Comparison of ENCODE assay signal across 8 cellular contexts in the genomic region with DNA sequence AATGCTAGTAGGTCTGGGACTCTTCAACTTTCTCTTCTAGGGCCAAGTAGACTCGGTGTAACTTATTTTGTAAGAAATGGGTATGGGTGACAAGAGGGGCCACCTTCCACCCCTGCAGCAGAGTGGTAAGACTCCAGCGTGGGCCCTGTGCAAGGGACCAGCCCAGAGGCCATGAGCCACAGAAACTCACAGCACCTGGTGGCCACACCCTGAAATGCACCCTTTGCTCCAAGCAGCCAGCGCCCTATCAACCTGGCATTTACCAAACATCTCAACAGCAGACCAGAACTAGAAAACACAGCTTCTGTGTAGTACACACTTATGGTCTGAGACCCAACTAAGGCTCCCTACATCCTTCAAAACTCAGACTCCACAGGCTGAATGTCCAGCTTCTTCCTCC. TPM values are rescaled to one million over a fixed set of nuclear protein-coding genes. Genes with fewer than 3 reads are reported as not detected.
DNase-seq lines count a peak whose midpoint lies in the region; ATAC-seq and TF ChIP-seq lines count a peak whose summit lies in the region.

No MANE protein-coding gene starts in this region.

- H3K4me3 Mint-ChIP-seq in activated CD8-positive, alpha-beta T cell treated with anti-CD3 and anti-CD28 coated beads, Interleukin-2, amount 10 ng/mL, durations not matched to agents 7 days and 5 days = peak overlapping the region; percentile 4

- intact Hi-C loops in esophagus muscularis mucosa (cut with DNase I) (no loop called here), prostate gland (cut with DNase I) (no loop called here)

- DNase-seq in NOMO-1 (lab: John Stamatoyannopoulos, UW; ENCODE audit: unreplicated experiment in 2 of 2) (peak; percentile 9 to 37), NOMO-1 treated with dmso at 0.1 percent for 144 hours (lab: John Stamatoyannopoulos, UW; ENCODE audit: unreplicated experiment) (no peak), NCI-H2081 treated with DMSO at 0.1 percent for 48 hours (lab: John Stamatoyannopoulos, UW) (peak; percentile 25), esophagus muscularis mucosa (ENCODE audit: extremely low spot score) (no peak), prostate gland (ENCODE audit: low spot score) (no peak)
- peak; percentile 79 for DNase-seq in activated CD8-positive, alpha-beta T cell treated with anti-CD3 and anti-CD28 coated beads, Interleukin-2, amount 10 ng/mL, durations not matched to agents 7 days and 5 days

- peaks cover 68% of the 10 kb centered on the region for H3K36me3 Mint-ChIP-seq in activated CD8-positive, alpha-beta T cell treated with anti-CD3 and anti-CD28 coated beads, Interleukin-2, amount 10 ng/mL, durations not matched to agents 7 days and 5 days (ENCODE audit: low read depth)

- no peak for TF ChIP-seq EP300 in esophagus muscularis mucosa (IDR thresholded peaks at IDR 0.05)

- H3K4me3 ChIP-seq in esophagus muscularis mucosa = no peak overlapping the region
- H3K4me3 ChIP-seq in prostate gland = no peak overlapping the region

- peak; percentile 87 for ATAC-seq in activated CD8-positive, alpha-beta T cell treated with anti-CD3 and anti-CD28 coated beads, Interleukin-2, amount 10 ng/mL, durations not matched to agents 7 days and 5 days
- ATAC-seq in GM21737 (IDR thresholded peaks at IDR 0.05; ENCODE audit: unreplicated experiment) (no peak), GM18909 (IDR thresholded peaks at IDR 0.05; ENCODE audit: poor library complexity, unreplicated experiment) (no peak)

- CTCF ChIA-PET in activated CD8-positive, alpha-beta T cell treated with anti-CD3 and anti-CD28 coated beads, Interleukin-2, amount 10 ng/mL, durations not matched to agents 7 days and 5 days (lab: Charles Lee) = interaction anchor here (0.7 to 2.9 kb wide), 8 partner anchors 9 to 64 kb away, joined by 3 to 16 read pairs (median 4); partner anchors contain the start of genes ARL2, FAU, MRPL49 and SAC3D1

- H3K9me3 ChIP-seq in esophagus muscularis mucosa (no peaks in the 10 kb centered on the region), prostate gland (no peaks in the 10 kb centered on the region)

- peaks cover 63% of the 10 kb centered on the region for H3K4me1 Mint-ChIP-seq in activated CD8-positive, alpha-beta T cell treated with anti-CD3 and anti-CD28 coated beads, Interleukin-2, amount 10 ng/mL, durations not matched to agents 7 days and 5 days (ENCODE audit: low read depth)

- H3K36me3 ChIP-seq in esophagus muscularis mucosa (no peaks in the 10 kb centered on the region), prostate gland (no peaks in the 10 kb centered on the region)

- peak; percentile 29 to 56 (median 39) for TF ChIP-seq CTCF in esophagus muscularis mucosa (IDR thresholded peaks at IDR 0.05)
- TF ChIP-seq CTCF in prostate gland (IDR thresholded peaks at IDR 0.05) = peak; percentile 29 to 64 (median 45)

- H3K27me3 Mint-ChIP-seq in activated CD8-positive, alpha-beta T cell treated with anti-CD3 and anti-CD28 coated beads, Interleukin-2, amount 10 ng/mL, durations not matched to agents 7 days and 5 days (ENCODE audit: low read depth) = no peaks in the 10 kb centered on the region

- H3K27ac ChIP-seq in esophagus muscularis mucosa (replicated peaks in 1 of 4) (no peak overlapping the region), prostate gland (no peak overlapping the region)

- H3K4me1 ChIP-seq in esophagus muscularis mucosa (peaks cover 0 to 2% (median 1%) of the 10 kb centered on the region in 4 donors), prostate gland (replicated peaks) (no peaks in the 10 kb centered on the region)

- POLR2A ChIA-PET in activated CD8-positive, alpha-beta T cell treated with anti-CD3 and anti-CD28 coated beads, Interleukin-2, amount 10 ng/mL, durations not matched to agents 7 days and 5 days (lab: Charles Lee) = interaction anchor here (0.8 to 1.8 kb wide), 2 partner anchors 34 to 37 kb away, joined by 3 to 4 read pairs; partner anchors contain the start of gene SAC3D1

- H3K27ac Mint-ChIP-seq in activated CD8-positive, alpha-beta T cell treated with anti-CD3 and anti-CD28 coated beads, Interleukin-2, amount 10 ng/mL, durations not matched to agents 7 days and 5 days = peak overlapping the region; percentile 72

- WGBS in esophagus muscularis mucosa = 65% methylated on average over 3 of the region's 3 CpGs
- WGBS in prostate gland = 58% methylated on average over 3 of the region's 3 CpGs

- H3K27me3 ChIP-seq in esophagus muscularis mucosa (no peaks in the 10 kb centered on the region), prostate gland (replicated peaks; ENCODE audit: insufficient read depth) (no peaks in the 10 kb centered on the region)

- TF ChIP-seq POLR2A in esophagus muscularis mucosa (IDR thresholded peaks at IDR 0.05; ENCODE audit: low read depth) (no peak), prostate gland (IDR thresholded peaks at IDR 0.05) (no peak)

- no peaks in the 10 kb centered on the region for H3K9me3 Mint-ChIP-seq in activated CD8-positive, alpha-beta T cell treated with anti-CD3 and anti-CD28 coated beads, Interleukin-2, amount 10 ng/mL, durations not matched to agents 7 days and 5 days (ENCODE audit: insufficient read depth)

RNA-seq across cellular contexts. Expression of gene CDCA5, which starts 5.7 kb away (rescaled TPM):
- 100 to 1,000 TPM; 127 to 129 TPM for total RNA-seq in activated CD8-positive, alpha-beta T cell treated with anti-CD3 and anti-CD28 coated beads, Interleukin-2, amount 10 ng/mL, durations not matched to agents 7 days and 5 days
- total RNA-seq in esophagus muscularis mucosa = 1 to 10 TPM in 1 of 4 donors, under 1 TPM in 3; 0.33 to 1.1 (median 0.38) TPM
- 10 to 100 TPM in 1 of 2 donors, 1 to 10 TPM in 1; 2.3 to 17.8 TPM for total RNA-seq in prostate gland

RNA-seq across cellular contexts. Expression of gene ZFPL1, which starts 5.9 kb away (rescaled TPM):
- total RNA-seq in activated CD8-positive, alpha-beta T cell treated with anti-CD3 and anti-CD28 coated beads, Interleukin-2, amount 10 ng/mL, durations not matched to agents 7 days and 5 days = 10 to 100 TPM; 28.0 to 28.8 TPM
- total RNA-seq in esophagus muscularis mucosa = 10 to 100 TPM; 24.1 to 50.7 (median 43.7) TPM
- total RNA-seq in prostate gland = 10 to 100 TPM; 61.6 to 62.6 TPM

RNA-seq across cellular contexts. Expression of gene VPS51, which starts 17.9 kb away (rescaled TPM):
- 100 to 1,000 TPM; 116 to 131 TPM for total RNA-seq in activated CD8-positive, alpha-beta T cell treated with anti-CD3 and anti-CD28 coated beads, Interleukin-2, amount 10 ng/mL, durations not matched to agents 7 days and 5 days
- total RNA-seq in esophagus muscularis mucosa = 100 to 1,000 TPM; 185 to 414 (median 237) TPM
- total RNA-seq in prostate gland = 100 to 1,000 TPM; 323 to 542 TPM

RNA-seq across cellular contexts. Expression of gene NAALADL1, which starts 19.8 kb away (rescaled TPM):
- 1 to 10 TPM; 7.1 to 7.5 TPM for total RNA-seq in activated CD8-positive, alpha-beta T cell treated with anti-CD3 and anti-CD28 coated beads, Interleukin-2, amount 10 ng/mL, durations not matched to agents 7 days and 5 days
- total RNA-seq in esophagus muscularis mucosa (10 to 100 TPM; 22.8 to 43.7 (median 31.0) TPM), prostate gland (10 to 100 TPM in 1 of 2 donors, 1 to 10 TPM in 1; 8.5 to 15.6 TPM)

RNA-seq across cellular contexts. Expression of gene TM7SF2, which starts 33.5 kb away (rescaled TPM):
- total RNA-seq in activated CD8-positive, alpha-beta T cell treated with anti-CD3 and anti-CD28 coated beads, Interleukin-2, amount 10 ng/mL, durations not matched to agents 7 days and 5 days = 10 to 100 TPM; 25.3 to 26.1 TPM
- 10 to 100 TPM in 3 of 4 donors, 1 to 10 TPM in 1; 8.8 to 17.2 (median 12.1) TPM for total RNA-seq in esophagus muscularis mucosa
- total RNA-seq in prostate gland = 100 to 1,000 TPM in 1 of 2 donors, 10 to 100 TPM in 1; 73.9 to 185 TPM

Comparison
In these comparisons a context has a peak if more than half of its experiments do, and no peak if none do; other contexts are left out.
1. DNase-seq: peak in NOMO-1 (2 of 2), NCI-H2081 treated with DMSO at 0.1 percent for 48 hours (single experiment) and activated CD8-positive, alpha-beta T cell treated with anti-CD3 and anti-CD28 coated beads, Interleukin-2, amount 10 ng/mL, durations not matched to agents 7 days and 5 days (single experiment); none in NOMO-1 treated with dmso at 0.1 percent for 144 hours (single experiment), esophagus muscularis mucosa (single experiment) and prostate gland (single experiment).
2. RNA of gene CDCA5, which starts 5.7 kb away (total RNA-seq): 127 to 129 TPM in activated CD8-positive, alpha-beta T cell treated with anti-CD3 and anti-CD28 coated beads, Interleukin-2, amount 10 ng/mL, durations not matched to agents 7 days and 5 days; 2.3 to 17.8 TPM in prostate gland and 0.33 to 1.1 TPM in esophagus muscularis mucosa; every median in the first group is over 4 times any median in the second.